12 cellular contexts compared by ENCODE assay signal in the genomic region with DNA sequence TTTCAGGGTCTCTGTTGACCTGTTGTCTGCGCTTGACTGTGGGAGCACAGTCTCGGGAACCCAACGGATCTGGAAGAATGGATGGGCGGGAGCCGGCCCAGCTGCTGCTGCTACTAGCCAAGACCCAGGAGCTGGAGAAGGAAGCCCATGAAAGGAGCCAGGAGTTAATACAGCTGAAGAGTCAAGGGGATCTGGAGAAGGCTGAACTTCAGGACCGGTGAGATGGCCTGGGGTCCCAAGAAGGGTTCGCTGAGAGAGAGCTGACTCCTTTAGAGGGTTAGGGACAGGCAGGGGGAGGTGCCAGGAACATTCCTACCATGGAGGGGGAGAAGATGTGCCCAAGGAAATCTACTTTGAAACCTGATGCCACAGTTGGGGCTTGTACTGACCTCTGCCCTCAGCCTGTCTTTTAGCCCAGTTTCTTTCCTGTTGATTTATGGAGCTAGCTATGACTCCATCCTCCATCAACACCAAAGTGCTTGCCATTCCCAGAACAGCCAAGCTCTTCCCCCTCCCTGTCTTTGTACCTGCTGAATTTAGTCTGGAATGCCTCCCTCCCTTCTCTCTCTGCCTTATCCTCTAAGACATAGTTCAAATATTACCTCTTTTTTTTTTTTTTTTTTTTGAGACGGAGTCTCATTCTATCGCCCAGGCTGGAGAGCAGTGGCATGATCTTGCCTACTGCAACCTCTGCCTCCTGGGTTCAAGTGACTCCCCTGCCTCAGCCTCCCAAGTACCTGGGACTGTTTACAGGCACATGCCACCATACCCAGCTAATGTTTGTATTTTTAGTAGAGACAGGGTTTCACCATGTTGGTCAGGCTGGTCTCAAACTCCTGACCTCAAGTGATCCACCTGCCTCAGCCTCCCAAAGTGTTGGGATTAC. TPM values are rescaled to one million over a fixed set of nuclear protein-coding genes. Genes with fewer than 3 reads are reported as not detected.
DNase-seq lines count a peak whose midpoint lies in the region; TF ChIP-seq lines count a peak whose summit lies in the region.
"Had no signal": no experiment of that assay in that cellular context is flagged by ENCODE, and none has a peak within 500 bp of the region (broad histone marks: within the 10 kb centered on the region; RNA-seq: fewer than 3 reads in every experiment).

No MANE protein-coding gene starts in this region.

- H3K4me1 Mint-ChIP-seq in Caco-2 (ENCODE audit: low read depth, unreplicated experiment) (peaks cover 12% of the 10 kb centered on the region), osteocyte (ENCODE audit: unreplicated experiment) (peaks cover 14% of the 10 kb centered on the region)
- H3K4me1 Mint-ChIP-seq in activated T-helper 2 cell treated with anti-CD3 and anti-CD28 coated beads, Interferon-gamma antibody, Interleukin-2, Interleukin-4, amounts not matched to agents 10 μg/mL and 5 μg/mL and 100 μg/mL, durations not matched to agents 14 hours and 24 hours and 36 hours (ENCODE audit: low read depth) = peaks cover 4% of the 10 kb centered on the region

- BruUV-seq in Caco-2 (replicated peaks; lab: Mats Ljungman, UMichigan) = no TSS peak

- DNase-seq in Caco-2 = peak; percentile 69 to 82
- DNase-seq in M059J (ENCODE audit: low read depth) = peak; percentile 95
- DNase-seq in fibroblast of peridontal ligament (ENCODE audit: extremely low read depth) = peak; percentile 23
- no peak for DNase-seq in osteocyte (ENCODE audit: extremely low spot score, unreplicated experiment)
- no peak for DNase-seq in stimulated activated CD4-positive, alpha-beta T cell treated with anti-CD3 and anti-CD28 coated beads, Interleukin-2, amount 100 ng/mL, for 48 hours
- no peak for DNase-seq in stimulated activated CD4-positive, alpha-beta T cell treated with anti-CD3 and anti-CD28 coated beads, Interleukin-4, amount 100 ng/mL, for 24 hours
- no peak for DNase-seq in middle frontal gyrus (ENCODE audit: extremely low spot score, low spot score)
- DNase-seq in activated T-helper 2 cell treated with anti-CD3 and anti-CD28 coated beads, Interferon-gamma antibody, Interleukin-2, Interleukin-4, amounts not matched to agents 10 μg/mL and 5 μg/mL and 100 μg/mL, durations not matched to agents 14 hours and 24 hours and 36 hours (ENCODE audit: low spot score) = no peak
- DNase-seq: activated CD4-positive, alpha-beta T cell treated with anti-CD3 and anti-CD28 coated beads, Interleukin-2, amount 50 U/mL, for 1 hour; body of pancreas; hypothalamus; MG63 had no signal

- no peak overlapping the region for H3K4me3 ChIP-seq in Caco-2 (ENCODE audit: low read depth, low read length)
- H3K4me3 ChIP-seq: body of pancreas, MG63 had no signal

- H3K4me1 ChIP-seq in Caco-2 = peaks cover 17% of the 10 kb centered on the region
- H3K4me1 ChIP-seq: body of pancreas had no signal

- CTCF ChIA-PET in Caco-2 (lab: Charles Lee) = interaction anchor here (0.6 to 4.4 kb wide), 11 partner anchors 11 to 525 kb away, joined by 3 to 33 read pairs (median 4); a partner anchor contains a TSS

- H3K36me3 Mint-ChIP-seq in Caco-2 (ENCODE audit: insufficient read depth, unreplicated experiment) (peaks cover 57% of the 10 kb centered on the region), osteocyte (ENCODE audit: unreplicated experiment) (peaks cover 39% of the 10 kb centered on the region)
- peaks cover 18% of the 10 kb centered on the region for H3K36me3 Mint-ChIP-seq in activated T-helper 2 cell treated with anti-CD3 and anti-CD28 coated beads, Interferon-gamma antibody, Interleukin-2, Interleukin-4, amounts not matched to agents 10 μg/mL and 5 μg/mL and 100 μg/mL, durations not matched to agents 14 hours and 24 hours and 36 hours (ENCODE audit: low read depth)

- no peaks in the 10 kb centered on the region for H3K27me3 ChIP-seq in Caco-2 (replicated peaks; ENCODE audit: control insufficient read depth, insufficient read depth, low read length)
- H3K27me3 ChIP-seq: body of pancreas, MG63 had no signal

- H3K9me3 ChIP-seq in Caco-2 = no peaks in the 10 kb centered on the region
- H3K9me3 ChIP-seq: body of pancreas, MG63 had no signal

- POLR2A ChIA-PET in Caco-2 (lab: Charles Lee) = interaction anchor here (0.5 to 2.6 kb wide), 2 partner anchors 13 to 486 kb away, joined by 7 to 37 read pairs; a partner anchor contains a TSS

- H3K9me3 Mint-ChIP-seq in Caco-2 (ENCODE audit: unreplicated experiment) (no peaks in the 10 kb centered on the region), osteocyte (ENCODE audit: unreplicated experiment) (no peaks in the 10 kb centered on the region)
- H3K9me3 Mint-ChIP-seq in activated T-helper 2 cell treated with anti-CD3 and anti-CD28 coated beads, Interferon-gamma antibody, Interleukin-2, Interleukin-4, amounts not matched to agents 10 μg/mL and 5 μg/mL and 100 μg/mL, durations not matched to agents 14 hours and 24 hours and 36 hours = no peaks in the 10 kb centered on the region

- no peaks in the 10 kb centered on the region for H3K27me3 Mint-ChIP-seq in Caco-2 (ENCODE audit: insufficient read depth, unreplicated experiment)
- no peaks in the 10 kb centered on the region for H3K27me3 Mint-ChIP-seq in osteocyte (ENCODE audit: unreplicated experiment)
- no peaks in the 10 kb centered on the region for H3K27me3 Mint-ChIP-seq in activated T-helper 2 cell treated with anti-CD3 and anti-CD28 coated beads, Interferon-gamma antibody, Interleukin-2, Interleukin-4, amounts not matched to agents 10 μg/mL and 5 μg/mL and 100 μg/mL, durations not matched to agents 14 hours and 24 hours and 36 hours (ENCODE audit: low read depth)

- H3K27ac Mint-ChIP-seq in Caco-2 (ENCODE audit: unreplicated experiment) (peak overlapping the region; percentile 39), osteocyte (ENCODE audit: unreplicated experiment) (peak overlapping the region; percentile 76)
- H3K27ac Mint-ChIP-seq in activated T-helper 2 cell treated with anti-CD3 and anti-CD28 coated beads, Interferon-gamma antibody, Interleukin-2, Interleukin-4, amounts not matched to agents 10 μg/mL and 5 μg/mL and 100 μg/mL, durations not matched to agents 14 hours and 24 hours and 36 hours = no peak overlapping the region

- intact Hi-C loops in Caco-2 (cut with micrococcal nuclease; ENCODE audit: unreplicated experiment) = loop anchor here (10.0 kb wide), 1 partner anchor 487 kb away; a partner anchor contains a TSS
- intact Hi-C loops in activated T-helper 2 cell treated with anti-CD3 and anti-CD28 coated beads, Interferon-gamma antibody, Interleukin-2, Interleukin-4, amounts not matched to agents 10 μg/mL and 5 μg/mL and 100 μg/mL, durations not matched to agents 14 hours and 24 hours and 36 hours (cut with micrococcal nuclease) = no loop called here

- H3K36me3 ChIP-seq in Caco-2 (ENCODE audit: control insufficient read depth, insufficient read depth, low read length) = peaks cover 9% of the 10 kb centered on the region

- no peak for TF ChIP-seq CTCF in Caco-2 (IDR thresholded peaks at IDR 0.05; ENCODE audit: insufficient read depth in 1 of 2, low read depth in 1 of 2, low read length in 1 of 2, severe bottlenecking in 1 of 2, unreplicated experiment in 1 of 2)
- no peak for TF ChIP-seq CTCF in osteocyte (IDR thresholded peaks at IDR 0.05)

- H3K4me3 Mint-ChIP-seq in Caco-2 (ENCODE audit: unreplicated experiment) (no peak overlapping the region), osteocyte (ENCODE audit: unreplicated experiment) (no peak overlapping the region)
- H3K4me3 Mint-ChIP-seq in activated T-helper 2 cell treated with anti-CD3 and anti-CD28 coated beads, Interferon-gamma antibody, Interleukin-2, Interleukin-4, amounts not matched to agents 10 μg/mL and 5 μg/mL and 100 μg/mL, durations not matched to agents 14 hours and 24 hours and 36 hours (ENCODE audit: low read depth) = no peak overlapping the region

RNA-seq across cellular contexts. Expression of a gene that starts 12.2 kb away (rescaled TPM):
- 117 and 137 TPM in 2 replicates for total RNA-seq in Caco-2 (2022)
- total RNA-seq in M059J (2014; rRNA removed; shearing (Covaris generic)) = 18.9 and 71.9 TPM in 2 replicates
- 57.1 and 58.5 TPM in 2 replicates for total RNA-seq in osteocyte
- 51.0 and 54.6 TPM in 2 replicates for total RNA-seq in activated T-helper 2 cell treated with anti-CD3 and anti-CD28 coated beads, Interferon-gamma antibody, Interleukin-2, Interleukin-4, amounts not matched to agents 10 μg/mL and 5 μg/mL and 100 μg/mL, durations not matched to agents 14 hours and 24 hours and 36 hours

RNA-seq across cellular contexts. Expression of a gene that starts 29.6 kb away (rescaled TPM):
- total RNA-seq in Caco-2 (2022) = not detected in 2 replicates
- 3.0 and 6.2 TPM in 2 replicates for total RNA-seq in M059J (2014; rRNA removed; shearing (Covaris generic))
- total RNA-seq in osteocyte = 4.7 and 6.3 TPM in 2 replicates
- total RNA-seq in activated T-helper 2 cell treated with anti-CD3 and anti-CD28 coated beads, Interferon-gamma antibody, Interleukin-2, Interleukin-4, amounts not matched to agents 10 μg/mL and 5 μg/mL and 100 μg/mL, durations not matched to agents 14 hours and 24 hours and 36 hours = not detected in 2 replicates

RNA-seq across cellular contexts. Expression of a gene that starts 55.8 kb away (rescaled TPM):
- total RNA-seq in Caco-2 (2022) (91.9 and 96.9 TPM in 2 replicates), osteocyte (41.1 and 42.2 TPM in 2 replicates)
- 64.4 and 74.7 TPM in 2 replicates for total RNA-seq in M059J (2014; rRNA removed; shearing (Covaris generic))
- total RNA-seq in activated T-helper 2 cell treated with anti-CD3 and anti-CD28 coated beads, Interferon-gamma antibody, Interleukin-2, Interleukin-4, amounts not matched to agents 10 μg/mL and 5 μg/mL and 100 μg/mL, durations not matched to agents 14 hours and 24 hours and 36 hours = 53.9 and 65.7 TPM in 2 replicates

Comparison
In these comparisons a context has a peak if more than half of its experiments do, and no peak if none do; other contexts are left out.
1. DNase-seq: peak in Caco-2 (2 of 2), M059J (single experiment) and fibroblast of peridontal ligament (single experiment); none in osteocyte (single experiment), stimulated activated CD4-positive, alpha-beta T cell treated with anti-CD3 and anti-CD28 coated beads, Interleukin-2, amount 100 ng/mL, for 48 hours (0 of 2), stimulated activated CD4-positive, alpha-beta T cell treated with anti-CD3 and anti-CD28 coated beads, Interleukin-4, amount 100 ng/mL, for 24 hours (single experiment), middle frontal gyrus (single experiment) and activated T-helper 2 cell treated with anti-CD3 and anti-CD28 coated beads, Interferon-gamma antibody, Interleukin-2, Interleukin-4, amounts not matched to agents 10 μg/mL and 5 μg/mL and 100 μg/mL, durations not matched to agents 14 hours and 24 hours and 36 hours (single experiment).